ENCODE assay signal across 1 cellular context in the genomic region with DNA sequence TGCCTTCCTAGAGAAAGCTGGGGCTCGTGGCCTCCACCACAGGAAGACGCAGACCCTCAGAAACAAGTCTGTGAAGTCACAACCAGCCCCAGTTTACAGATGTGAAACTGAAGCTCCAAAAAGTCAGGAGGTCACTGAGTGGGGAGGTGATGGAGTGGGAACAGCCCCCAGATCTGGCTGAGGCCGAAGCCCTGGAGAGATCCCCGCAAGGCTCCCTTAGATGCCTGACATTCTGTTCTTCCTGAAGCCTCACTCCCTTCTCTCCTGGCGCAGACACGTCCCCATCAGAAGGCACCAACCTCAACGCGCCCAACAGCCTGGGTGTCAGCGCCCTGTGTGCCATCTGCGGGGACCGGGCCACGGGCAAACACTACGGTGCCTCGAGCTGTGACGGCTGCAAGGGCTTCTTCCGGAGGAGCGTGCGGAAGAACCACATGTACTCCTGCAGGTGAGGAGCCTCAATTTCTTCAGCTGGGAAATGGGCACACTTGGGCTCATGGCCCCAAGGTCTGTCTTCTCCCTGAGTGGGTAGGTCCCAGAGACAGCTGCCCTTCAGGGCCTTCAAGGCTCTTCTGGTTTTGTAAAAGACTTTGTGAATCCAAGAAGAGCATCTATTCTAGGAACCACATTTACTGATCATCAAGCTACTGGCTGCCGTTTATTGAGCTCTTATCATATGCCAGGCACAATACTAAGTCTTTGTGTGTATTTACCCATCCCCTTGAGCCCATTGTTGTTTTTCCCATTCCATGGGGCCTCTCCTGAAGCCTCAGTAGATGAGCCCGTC.
A peak's percentile ranks its signal among the peaks of the same experiment; 100 is the strongest.
TF ChIP-seq lines count a peak whose summit lies in the region.

No MANE protein-coding gene starts in this region.

TF ChIP-seq in HepG2, 621 proteins besides CTCF, POLR2A, EP300 and RAD21 (continued from another document):
- no peak for TF ChIP-seq SNAPC4 (CRISPR knock-in tag; IDR thresholded peaks at IDR 0.05)
- TF ChIP-seq ZNF557 (CRISPR knock-in tag; IDR thresholded peaks at IDR 0.05) = no peak
- TF ChIP-seq, protein P1, sequence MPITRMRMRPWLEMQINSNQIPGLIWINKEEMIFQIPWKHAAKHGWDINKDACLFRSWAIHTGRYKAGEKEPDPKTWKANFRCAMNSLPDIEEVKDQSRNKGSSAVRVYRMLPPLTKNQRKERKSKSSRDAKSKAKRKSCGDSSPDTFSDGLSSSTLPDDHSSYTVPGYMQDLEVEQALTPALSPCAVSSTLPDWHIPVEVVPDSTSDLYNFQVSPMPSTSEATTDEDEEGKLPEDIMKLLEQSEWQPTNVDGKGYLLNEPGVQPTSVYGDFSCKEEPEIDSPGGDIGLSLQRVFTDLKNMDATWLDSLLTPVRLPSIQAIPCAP (CRISPR knock-in tag; IDR thresholded peaks at IDR 0.05; ENCODE audit: low read depth) = 0 out of 2 replicates have a peak, but pooled peaks have one; percentile 20
- 0 out of 2 replicates have a peak, but pooled peaks have one; percentile 52 for TF ChIP-seq PAWR (CRISPR knock-in tag; IDR thresholded peaks at IDR 0.05; ENCODE audit: borderline replicate concordance)
- peak; percentile 3; the same call in 1 of the 2 replicates for TF ChIP-seq ZNF605 (CRISPR knock-in tag; IDR thresholded peaks at IDR 0.05)
- TF ChIP-seq, protein P2, sequence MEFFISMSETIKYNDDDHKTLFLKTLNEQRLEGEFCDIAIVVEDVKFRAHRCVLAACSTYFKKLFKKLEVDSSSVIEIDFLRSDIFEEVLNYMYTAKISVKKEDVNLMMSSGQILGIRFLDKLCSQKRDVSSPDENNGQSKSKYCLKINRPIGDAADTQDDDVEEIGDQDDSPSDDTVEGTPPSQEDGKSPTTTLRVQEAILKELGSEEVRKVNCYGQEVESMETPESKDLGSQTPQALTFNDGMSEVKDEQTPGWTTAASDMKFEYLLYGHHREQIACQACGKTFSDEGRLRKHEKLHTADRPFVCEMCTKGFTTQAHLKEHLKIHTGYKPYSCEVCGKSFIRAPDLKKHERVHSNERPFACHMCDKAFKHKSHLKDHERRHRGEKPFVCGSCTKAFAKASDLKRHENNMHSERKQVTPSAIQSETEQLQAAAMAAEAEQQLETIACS (CRISPR knock-in tag; IDR thresholded peaks at IDR 0.05) = 0 out of 2 replicates have a peak, but pooled peaks have one; percentile 19
- TF ChIP-seq CENPX (CRISPR knock-in tag; IDR thresholded peaks at IDR 0.05) = no peak
- no peak for TF ChIP-seq KDM3A (CRISPR knock-in tag; IDR thresholded peaks at IDR 0.05; ENCODE audit: low read depth)
- TF ChIP-seq, protein P3, sequence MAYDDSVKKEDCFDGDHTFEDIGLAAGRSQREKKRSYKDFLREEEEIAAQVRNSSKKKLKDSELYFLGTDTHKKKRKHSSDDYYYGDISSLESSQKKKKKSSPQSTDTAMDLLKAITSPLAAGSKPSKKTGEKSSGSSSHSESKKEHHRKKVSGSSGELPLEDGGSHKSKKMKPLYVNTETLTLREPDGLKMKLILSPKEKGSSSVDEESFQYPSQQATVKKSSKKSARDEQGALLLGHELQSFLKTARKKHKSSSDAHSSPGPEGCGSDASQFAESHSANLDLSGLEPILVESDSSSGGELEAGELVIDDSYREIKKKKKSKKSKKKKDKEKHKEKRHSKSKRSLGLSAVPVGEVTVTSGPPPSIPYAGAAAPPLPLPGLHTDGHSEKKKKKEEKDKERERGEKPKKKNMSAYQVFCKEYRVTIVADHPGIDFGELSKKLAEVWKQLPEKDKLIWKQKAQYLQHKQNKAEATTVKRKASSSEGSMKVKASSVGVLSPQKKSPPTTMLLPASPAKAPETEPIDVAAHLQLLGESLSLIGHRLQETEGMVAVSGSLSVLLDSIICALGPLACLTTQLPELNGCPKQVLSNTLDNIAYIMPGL (CRISPR knock-in tag; IDR thresholded peaks at IDR 0.05; ENCODE audit: borderline replicate concordance in 1 of 2, low read depth in 1 of 2) = no peak
- no peak for TF ChIP-seq ZNF782 (CRISPR knock-in tag; IDR thresholded peaks at IDR 0.05; ENCODE audit: borderline replicate concordance)
- no peak for TF ChIP-seq SOX6 (IDR thresholded peaks at IDR 0.05)
- TF ChIP-seq SOX6 (CRISPR knock-in tag; IDR thresholded peaks at IDR 0.05) = no peak
- TF ChIP-seq ZNF570 (CRISPR knock-in tag; IDR thresholded peaks at IDR 0.05; ENCODE audit: borderline replicate concordance) = 0 out of 2 replicates have a peak, but pooled peaks have one; percentile 18
- TF ChIP-seq CEBPG (CRISPR knock-in tag; IDR thresholded peaks at IDR 0.05) = no peak
- TF ChIP-seq, protein P4, sequence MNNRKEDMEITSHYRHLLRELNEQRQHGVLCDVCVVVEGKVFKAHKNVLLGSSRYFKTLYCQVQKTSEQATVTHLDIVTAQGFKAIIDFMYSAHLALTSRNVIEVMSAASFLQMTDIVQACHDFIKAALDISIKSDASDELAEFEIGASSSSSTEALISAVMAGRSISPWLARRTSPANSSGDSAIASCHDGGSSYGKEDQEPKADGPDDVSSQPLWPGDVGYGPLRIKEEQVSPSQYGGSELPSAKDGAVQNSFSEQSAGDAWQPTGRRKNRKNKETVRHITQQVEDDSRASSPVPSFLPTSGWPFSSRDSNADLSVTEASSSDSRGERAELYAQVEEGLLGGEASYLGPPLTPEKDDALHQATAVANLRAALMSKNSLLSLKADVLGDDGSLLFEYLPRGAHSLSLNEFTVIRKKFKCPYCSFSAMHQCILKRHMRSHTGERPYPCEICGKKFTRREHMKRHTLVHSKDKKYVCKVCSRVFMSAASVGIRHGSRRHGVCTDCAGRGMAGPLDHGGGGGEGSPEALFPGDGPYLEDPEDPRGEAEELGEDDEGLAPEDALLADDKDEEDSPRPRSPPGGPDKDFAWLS (CRISPR knock-in tag; IDR thresholded peaks at IDR 0.05; ENCODE audit: borderline replicate concordance) = peak; percentile 72; the same call in 1 of the 2 replicates
- TF ChIP-seq RNF2 (conservative IDR thresholded peaks at IDR 0.05; ENCODE audit: low read depth) = no peak
- TF ChIP-seq MIER3 (CRISPR knock-in tag; IDR thresholded peaks at IDR 0.05; ENCODE audit: borderline replicate concordance) = no peak
- TF ChIP-seq ARID4A (CRISPR knock-in tag; IDR thresholded peaks at IDR 0.05; ENCODE audit: borderline replicate concordance) = no peak
- TF ChIP-seq ZSCAN29 (CRISPR knock-in tag; conservative IDR thresholded peaks at IDR 0.05) = no peak
- TF ChIP-seq ZNF879 (CRISPR knock-in tag; IDR thresholded peaks at IDR 0.05) = no peak
- TF ChIP-seq ZBTB25 (CRISPR knock-in tag; IDR thresholded peaks at IDR 0.05) = no peak
- no peak for TF ChIP-seq ZNF143 (CRISPR knock-in tag; IDR thresholded peaks at IDR 0.05)
- no peak for TF ChIP-seq HNRNPH1 (optimal IDR thresholded peaks at IDR 0.05; ENCODE audit: low read depth, low read length)
- TF ChIP-seq, protein P5, sequence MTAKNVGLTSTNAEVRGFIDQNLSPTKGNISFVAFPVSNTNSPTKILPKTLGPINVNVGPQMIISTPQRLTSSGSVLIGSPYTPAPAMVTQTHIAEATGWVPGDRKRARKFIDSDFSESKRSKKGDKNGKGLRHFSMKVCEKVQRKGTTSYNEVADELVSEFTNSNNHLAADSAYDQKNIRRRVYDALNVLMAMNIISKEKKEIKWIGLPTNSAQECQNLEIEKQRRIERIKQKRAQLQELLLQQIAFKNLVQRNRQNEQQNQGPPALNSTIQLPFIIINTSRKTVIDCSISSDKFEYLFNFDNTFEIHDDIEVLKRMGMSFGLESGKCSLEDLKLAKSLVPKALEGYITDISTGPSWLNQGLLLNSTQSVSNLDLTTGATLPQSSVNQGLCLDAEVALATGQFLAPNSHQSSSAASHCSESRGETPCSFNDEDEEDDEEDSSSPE (CRISPR knock-in tag; IDR thresholded peaks at IDR 0.05) = no peak
- TF ChIP-seq ZNF335 (CRISPR knock-in tag; IDR thresholded peaks at IDR 0.05) = no peak
TF ChIP-seq in HepG2: peak in this region for 72.
